Comparison of ENCODE assay signal across 10 cellular contexts in the genomic region with DNA sequence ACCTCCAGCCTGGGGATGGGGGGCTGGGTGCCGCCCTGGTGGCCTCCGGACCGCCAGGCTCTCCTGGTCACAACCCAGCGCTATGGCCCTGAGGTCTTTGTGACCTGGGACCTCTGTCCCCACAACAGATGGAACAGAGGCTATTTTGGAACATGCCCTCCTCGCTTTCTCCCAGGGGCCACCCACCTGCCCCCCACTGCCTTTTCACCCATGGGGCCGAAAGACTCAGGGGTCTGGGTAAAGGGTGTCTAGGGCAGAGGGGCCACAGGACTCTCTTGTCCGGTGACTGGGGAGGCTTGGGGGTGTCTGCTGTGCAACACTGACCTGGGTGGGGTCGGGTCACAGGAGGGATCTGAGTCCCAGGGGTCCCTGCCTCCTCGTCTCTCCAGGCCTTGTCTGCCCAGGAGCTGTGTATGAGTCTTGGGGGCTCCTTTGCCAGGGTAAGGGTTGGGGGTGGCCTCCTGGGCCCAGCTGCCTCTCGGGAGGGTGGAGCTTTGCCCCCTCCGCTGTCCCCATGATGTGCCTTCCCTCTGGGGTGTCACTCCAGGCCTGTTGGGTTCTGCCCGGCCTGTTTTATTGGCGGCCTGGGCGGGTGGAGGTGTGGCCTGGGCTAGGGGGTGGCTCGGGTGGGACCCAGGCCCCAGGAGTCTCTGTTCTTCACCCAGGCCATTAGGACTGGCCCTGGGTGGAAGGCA. TPM values are rescaled to one million over a fixed set of nuclear protein-coding genes. Genes with fewer than 3 reads are reported as not detected.
DNase-seq lines count a peak whose midpoint lies in the region; ATAC-seq and TF ChIP-seq lines count a peak whose summit lies in the region.
"Had no signal": no experiment of that assay in that cellular context is flagged by ENCODE, and none has a peak within 500 bp of the region (broad histone marks: within the 10 kb centered on the region; RNA-seq: fewer than 3 reads in every experiment).

No MANE protein-coding gene starts in this region.

- H3K27ac ChIP-seq in AG04450 (ENCODE audit: low read depth, low read length) (no peak overlapping the region), HEK293 (ENCODE audit: extremely low read depth, low read depth, low read length) (no peak overlapping the region), colonic mucosa (no peak overlapping the region)

- TF ChIP-seq CTCF in AG04450 (IDR thresholded peaks at IDR 0.05; ENCODE audit: low read depth, low read length) = no peak
- no peak for TF ChIP-seq CTCF in HEK293 (tag by site-specific recombination; IDR thresholded peaks at IDR 0.05)
- TF ChIP-seq CTCF in colonic mucosa (IDR thresholded peaks at IDR 0.05) = no peak
- TF ChIP-seq CTCF in natural killer cell (IDR thresholded peaks at IDR 0.05) = no peak
- no peak for TF ChIP-seq CTCF in GM13976 (IDR thresholded peaks at IDR 0.05; ENCODE audit: borderline replicate concordance, control extremely low read depth, extremely low read depth, insufficient read depth, missing control alignments)
- TF ChIP-seq CTCF in GM10248 (IDR thresholded peaks at IDR 0.05; ENCODE audit: control extremely low read depth, extremely low read depth, low read depth, missing control alignments) = no peak

- H3K9ac ChIP-seq in colonic mucosa (ENCODE audit: low read depth in 2 of 2, low read length in 2 of 2) = no peak overlapping the region

- H3K27me3 ChIP-seq in AG04450 (ENCODE audit: control insufficient read depth, insufficient read depth, low read length) (no peaks in the 10 kb centered on the region), colonic mucosa (no peaks in the 10 kb centered on the region)

- in situ Hi-C loops in GM13976 (cut with MboI; ENCODE audit: low sequenced_read_pairs, unreplicated experiment) = no loop called here

- H3K27me3 Mint-ChIP-seq in natural killer cell (ENCODE audit: low read depth in 2 of 2) = no peaks in the 10 kb centered on the region

- H3K4me1 ChIP-seq in HEK293 (ENCODE audit: control insufficient read depth, insufficient read depth, low read length) (no peaks in the 10 kb centered on the region), colonic mucosa (peaks cover 5% of the 10 kb centered on the region)

- H3K36me3 ChIP-seq in HEK293 (ENCODE audit: control insufficient read depth in 2 of 2, insufficient read depth in 1 of 2, low read length in 2 of 2) = peaks cover 0 to 31% of the 10 kb centered on the region in 2 experiments; a peak in 2 of 3 replicates
- H3K36me3 ChIP-seq in colonic mucosa = no peaks in the 10 kb centered on the region

- intact Hi-C loops in colonic mucosa (cut with DNase I) = no loop called here
- intact Hi-C loops in natural killer cell (cut with micrococcal nuclease) = loop anchor here (10.0 kb wide), 1 partner anchor 317 kb away; the partner anchor contains the start of genes ATP5F1D and MIDN

- no peak overlapping the region for H3K27ac Mint-ChIP-seq in natural killer cell

- no peaks in the 10 kb centered on the region for H3K36me3 Mint-ChIP-seq in natural killer cell

- no peaks in the 10 kb centered on the region; the same call in 1 of the 2 replicates for H3K9me3 ChIP-seq in AG04450 (ENCODE audit: control insufficient read depth, insufficient read depth, low read length)
- H3K9me3 ChIP-seq in HEK293 (ENCODE audit: control insufficient read depth, insufficient read depth, low read depth, low read length) = no peaks in the 10 kb centered on the region
- no peaks in the 10 kb centered on the region for H3K9me3 ChIP-seq in colonic mucosa

- ATAC-seq in natural killer cell = no peak

- H3K4me3 ChIP-seq in AG04450 (ENCODE audit: low read depth, low read length) (peak overlapping the region; percentile 83), HEK293 (ENCODE audit: low read depth, low read length) (no peak overlapping the region), colonic mucosa (peak overlapping the region; percentile 91)

- H3K4me1 Mint-ChIP-seq in natural killer cell = peaks cover 0 to 9% of the 10 kb centered on the region in 2 donors

- DNase-seq in AG04450 (ENCODE audit: low read depth, low spot score) (no peak), colonic mucosa (no peak), natural killer cell (no peak), GM13976 (ENCODE audit: low spot score) (no peak), nucleus accumbens (lab: John Stamatoyannopoulos, UW) (no peak), GM10248 (ENCODE audit: extremely low spot score) (no peak)
- DNase-seq in stimulated activated naive CD4-positive, alpha-beta T cell treated with Interleukin-2 at 50 U/mL for 16 hours (lab: John Stamatoyannopoulos, UW) = no peak
- DNase-seq: KBM-7 had no signal

- H3K4me3 Mint-ChIP-seq in natural killer cell = peak overlapping the region; percentile 35

- POLR2A ChIA-PET in AG04450 (lab: Yijun Ruan, JAX) = no interaction called here
- POLR2A ChIA-PET in HEK293 (lab: Yijun Ruan, JAX) = no interaction called here
- POLR2A ChIA-PET in GM10248 (lab: Yijun Ruan, JAX) = no interaction called here

- CTCF ChIA-PET in AG04450 (lab: Charles Lee) (interaction anchor here (0.6 kb wide), 1 partner anchor 57 kb away, joined by 3 read pairs; no protein-coding TSS in a partner anchor), HEK293 (lab: Yijun Ruan, JAX) (interaction anchor here (0.7 kb wide), 1 partner anchor 155 kb away, joined by 3 read pairs; no protein-coding TSS in a partner anchor), GM10248 (lab: Yijun Ruan, JAX) (interaction anchor here (1.1 kb wide), 1 partner anchor 57 kb away, joined by 4 read pairs; the partner anchor contains the start of gene WDR18)

- no peaks in the 10 kb centered on the region for H3K9me3 Mint-ChIP-seq in natural killer cell

TF ChIP-seq in HEK293, 187 proteins besides CTCF, POLR2A, EP300 and RAD21 (continues in another document):
- TF ChIP-seq GLIS1 (tag by site-specific recombination; IDR thresholded peaks at IDR 0.05) (peak; percentile 79), KLF1 (tag by site-specific recombination; IDR thresholded peaks at IDR 0.05) (0 out of 2 replicates have a peak, but pooled peaks have one; percentile 27), ZIC2 (tag by site-specific recombination; IDR thresholded peaks at IDR 0.05) (peak; percentile 70), ZNF274 (IDR thresholded peaks at IDR 0.05; ENCODE audit: low read length) (no peak), ZNF274 (tag by site-specific recombination; IDR thresholded peaks at IDR 0.05; ENCODE audit: borderline replicate concordance) (no peak)
- TF ChIP-seq, protein P1, sequence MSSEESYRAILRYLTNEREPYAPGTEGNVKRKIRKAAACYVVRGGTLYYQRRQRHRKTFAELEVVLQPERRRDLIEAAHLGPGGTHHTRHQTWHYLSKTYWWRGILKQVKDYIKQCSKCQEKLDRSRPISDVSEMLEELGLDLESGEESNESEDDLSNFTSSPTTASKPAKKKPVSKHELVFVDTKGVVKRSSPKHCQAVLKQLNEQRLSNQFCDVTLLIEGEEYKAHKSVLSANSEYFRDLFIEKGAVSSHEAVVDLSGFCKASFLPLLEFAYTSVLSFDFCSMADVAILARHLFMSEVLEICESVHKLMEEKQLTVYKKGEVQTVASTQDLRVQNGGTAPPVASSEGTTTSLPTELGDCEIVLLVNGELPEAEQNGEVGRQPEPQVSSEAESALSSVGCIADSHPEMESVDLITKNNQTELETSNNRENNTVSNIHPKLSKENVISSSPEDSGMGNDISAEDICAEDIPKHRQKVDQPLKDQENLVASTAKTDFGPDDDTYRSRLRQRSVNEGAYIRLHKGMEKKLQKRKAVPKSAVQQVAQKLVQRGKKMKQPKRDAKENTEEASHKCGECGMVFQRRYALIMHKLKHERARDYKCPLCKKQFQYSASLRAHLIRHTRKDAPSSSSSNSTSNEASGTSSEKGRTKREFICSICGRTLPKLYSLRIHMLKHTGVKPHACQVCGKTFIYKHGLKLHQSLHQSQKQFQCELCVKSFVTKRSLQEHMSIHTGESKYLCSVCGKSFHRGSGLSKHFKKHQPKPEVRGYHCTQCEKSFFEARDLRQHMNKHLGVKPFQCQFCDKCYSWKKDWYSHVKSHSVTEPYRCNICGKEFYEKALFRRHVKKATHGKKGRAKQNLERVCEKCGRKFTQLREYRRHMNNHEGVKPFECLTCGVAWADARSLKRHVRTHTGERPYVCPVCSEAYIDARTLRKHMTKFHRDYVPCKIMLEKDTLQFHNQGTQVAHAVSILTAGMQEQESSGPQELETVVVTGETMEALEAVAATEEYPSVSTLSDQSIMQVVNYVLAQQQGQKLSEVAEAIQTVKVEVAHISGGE (tag by site-specific recombination; conservative IDR thresholded peaks at IDR 0.05; ENCODE audit: low read depth) = no peak

RNA-seq across cellular contexts. Expression of gene ARID3A, which starts 2.0 kb away (rescaled TPM):
- 7.6 and 12.2 TPM in 2 replicates for polyA plus RNA-seq in AG04450 (2011; rRNA removed)
- 29.7 and 32.4 TPM in 2 replicates for polyA minus RNA-seq in AG04450 (2011; rRNA and poly(A)+ RNA removed)
- total RNA-seq in colonic mucosa (10 to 100 TPM in 1 of 2 donors, 1 to 10 TPM in 1; 8.7 to 13.0 TPM), natural killer cell (10 to 100 TPM; 15.9 to 24.6 (median 24.2) TPM)

RNA-seq across cellular contexts. Expression of gene KISS1R, which starts 10.7 kb away (rescaled TPM):
- polyA plus RNA-seq in AG04450 (2011; rRNA removed) = not detected in 2 replicates
- not detected in 2 replicates for polyA minus RNA-seq in AG04450 (2011; rRNA and poly(A)+ RNA removed)
- total RNA-seq in colonic mucosa (under 1 TPM in 1 of 2 donors, not detected in 1; 0.21 TPM), natural killer cell (under 1 TPM in 1 of 3 donors, not detected in 2; 0.31 TPM)
- total RNA-seq: Daoy had no signal

RNA-seq across cellular contexts. Expression of gene R3HDM4, which starts 14.8 kb away (rescaled TPM):
- polyA plus RNA-seq in AG04450 (2011; rRNA removed) = 24.0 and 30.9 TPM in 2 replicates
- polyA minus RNA-seq in AG04450 (2011; rRNA and poly(A)+ RNA removed) = 16.4 and 20.4 TPM in 2 replicates
- total RNA-seq in colonic mucosa = 10 to 100 TPM; 54.5 to 55.6 TPM
- total RNA-seq in natural killer cell = 100 to 1,000 TPM in 1 of 3 donors, 10 to 100 TPM in 2; 88.7 to 106 (median 97.8) TPM

RNA-seq across cellular contexts. Expression of gene RNU6-9, which starts 34.6 kb away (rescaled TPM):
- polyA plus RNA-seq in AG04450 (2011; rRNA removed) = not detected in 2 replicates
- under 0.01 TPM in 1 of 2 replicates, not detected in the other for polyA minus RNA-seq in AG04450 (2011; rRNA and poly(A)+ RNA removed)
- not detected for total RNA-seq in colonic mucosa
- not detected for total RNA-seq in natural killer cell
- total RNA-seq: Daoy had no signal

RNA-seq across cellular contexts. Expression of gene MED16, which starts 34.9 kb away (rescaled TPM):
- polyA plus RNA-seq in AG04450 (2011; rRNA removed) = 22.7 and 31.7 TPM in 2 replicates
- 22.3 and 29.1 TPM in 2 replicates for polyA minus RNA-seq in AG04450 (2011; rRNA and poly(A)+ RNA removed)
- 10 to 100 TPM; 73.3 to 83.2 TPM for total RNA-seq in colonic mucosa
- total RNA-seq in natural killer cell = 10 to 100 TPM; 44.2 to 50.1 (median 44.7) TPM
